In the genomic region with DNA sequence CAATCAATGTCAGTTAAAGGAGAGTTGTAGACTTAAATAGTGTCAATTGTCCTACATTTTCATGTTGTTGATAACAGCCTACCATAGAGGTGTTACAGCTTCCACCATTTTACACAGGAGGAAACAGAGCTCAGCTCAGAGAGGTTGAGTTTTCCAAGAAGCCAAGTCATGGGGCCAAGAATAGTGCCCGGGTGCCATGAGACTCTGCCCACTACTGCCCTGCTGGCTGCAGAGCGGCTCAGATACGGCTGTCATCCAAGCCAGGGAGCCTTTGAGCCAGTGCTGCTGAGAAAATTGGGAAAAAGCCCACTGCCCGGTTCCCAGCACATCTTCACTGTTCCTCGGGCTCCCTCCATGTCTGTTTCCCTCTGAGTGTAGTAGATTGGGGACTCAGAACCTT, we compare ENCODE assay signal across 22 cellular contexts.
"Had no signal": no experiment of that assay in that cellular context is flagged by ENCODE, and none has a peak within 500 bp of the region (broad histone marks: within the 10 kb centered on the region; RNA-seq: fewer than 3 reads in every experiment).

No MANE protein-coding gene starts in this region.

- H3K9me2 ChIP-seq: SK-N-SH had no signal

- H3K9me3 ChIP-seq: SK-N-SH had no signal

- H3K27ac Mint-ChIP-seq: IgD-negative memory B cell had no signal

- H3K4me3 Mint-ChIP-seq: IgD-negative memory B cell had no signal

- H3K4me2 ChIP-seq: KMS-11, SK-N-SH had no signal

- H3K27me3 Mint-ChIP-seq: IgD-negative memory B cell had no signal

- ATAC-seq: K562, Panc1, PC-3 had no signal

- H3K9me3 Mint-ChIP-seq: IgD-negative memory B cell had no signal

- H3K4me3 ChIP-seq: K562 had no signal

- H3K27ac ChIP-seq: KMS-11, RWPE1 had no signal

- DNase-seq: Kasumi-1, MM.1S, NCI-H1092 treated with DMSO at 0.1 percent for 48 hours, NCI-H1436, NCI-H187, NCI-H2029, NCI-H2081 treated with DMSO at 0.1 percent for 48 hours, NCI-H2171, NCI-H226, NCI-H446, NCI-H510A, NCI-H524 treated with DMSO at 0.1 percent for 48 hours, NCI-H69, NCI-H774, PC-3, SHP77, SK-N-SH had no signal
